In genomic region chr13:27403252-27403678, GRCh38 we compare ENCODE assay signal across 8 cellular contexts. TPM values are rescaled to one million over a fixed set of nuclear protein-coding genes. Genes with fewer than 3 reads are reported as not detected.
A peak's percentile ranks its signal among the peaks of the same experiment; 100 is the strongest.
DNase-seq lines count a peak whose midpoint lies in the region; ATAC-seq and TF ChIP-seq lines count a peak whose summit lies in the region.

No MANE protein-coding gene starts in this region.

- 24% methylated on average over 3 of the region's 3 CpGs for WGBS in esophagus, 2 donors
- 25 to 32% methylated on average over 3 of the region's 3 CpGs for WGBS in esophagus squamous epithelium, 2 donors

- H3K36me3 ChIP-seq in esophagus (ENCODE audit: control insufficient read depth in 2 of 2, insufficient read depth in 2 of 2, low read length in 1 of 2) (no peaks in the 10 kb centered on the region), mucosa of rectum (ENCODE audit: control insufficient read depth in 2 of 2, insufficient read depth in 2 of 2, low read length in 2 of 2) (no peaks in the 10 kb centered on the region), esophagus squamous epithelium (no peaks in the 10 kb centered on the region)

- no peaks in the 10 kb centered on the region for H3K9me3 ChIP-seq in esophagus (ENCODE audit: control insufficient read depth in 2 of 2, insufficient read depth in 1 of 2, low read depth in 1 of 2, low read length in 1 of 2)
- H3K9me3 ChIP-seq in mucosa of rectum (ENCODE audit: control insufficient read depth in 2 of 2, low read length in 2 of 2) = no peaks in the 10 kb centered on the region
- H3K9me3 ChIP-seq in esophagus squamous epithelium = no peaks in the 10 kb centered on the region

- ATAC-seq in Right ventricle myocardium superior (ENCODE audit: poor library complexity) = peak; percentile 66

- no peak for TF ChIP-seq POLR2A in esophagus squamous epithelium (IDR thresholded peaks at IDR 0.05)

- intact Hi-C loops in Right ventricle myocardium superior (cut with DNase I) = loop anchor here (10.0 kb wide), 1 partner anchor 392 kb away; the partner anchor contains the start of gene GSX1
- intact Hi-C loops in cardiac septum (cut with DNase I) = loop anchor here (10.0 kb wide), 1 partner anchor 132 kb away; no protein-coding TSS in a partner anchor
- intact Hi-C loops in esophagus squamous epithelium (cut with DNase I) = no loop called here

- no peak overlapping the region for H3K4me3 ChIP-seq in esophagus (ENCODE audit: low read depth in 1 of 2, low read length in 2 of 2)
- no peak overlapping the region for H3K4me3 ChIP-seq in mucosa of rectum (ENCODE audit: low read length in 2 of 2)
- H3K4me3 ChIP-seq in esophagus squamous epithelium = no peak overlapping the region

- peak overlapping the region in 1 of 2 donors; percentile 16 for H3K9ac ChIP-seq in mucosa of rectum (ENCODE audit: low read depth in 1 of 2, low read length in 2 of 2)

- H3K4me1 ChIP-seq in esophagus (ENCODE audit: control insufficient read depth in 2 of 2, insufficient read depth in 2 of 2, low read length in 1 of 2) (peaks cover 0 to 6% of the 10 kb centered on the region in 2 donors), mucosa of rectum (ENCODE audit: control insufficient read depth in 2 of 2, insufficient read depth in 2 of 2, low read length in 2 of 2) (peaks cover 28 to 53% of the 10 kb centered on the region in 2 donors), esophagus squamous epithelium (peaks cover 0 to 30% (median 10%) of the 10 kb centered on the region in 3 donors)

- DNase-seq in Right ventricle myocardium superior (no peak), cardiac septum (ENCODE audit: low spot score) (no peak), dermis blood vessel endothelial cell (no peak), esophagus squamous epithelium (lab: John Stamatoyannopoulos, UW) (no peak)
- DNase-seq in activated effector memory CD4-positive, alpha-beta T cell treated with anti-CD3 and anti-CD28 coated beads, Interleukin-2, amount 50 U/mL, for 16 hours = no peak
- DNase-seq in activated CD8-positive, alpha-beta memory T cell treated with anti-CD3 and anti-CD28 coated beads for 24 hours = no peak

- H3K27me3 ChIP-seq in esophagus (ENCODE audit: control insufficient read depth in 1 of 2, insufficient read depth in 2 of 2, low read length in 2 of 2) (no peaks in the 10 kb centered on the region), mucosa of rectum (ENCODE audit: control insufficient read depth in 2 of 2, insufficient read depth in 2 of 2, low read length in 2 of 2) (no peaks in the 10 kb centered on the region), esophagus squamous epithelium (peaks cover 0 to 5% (median 0%) of the 10 kb centered on the region in 4 donors)

- TF ChIP-seq CTCF in esophagus squamous epithelium (IDR thresholded peaks at IDR 0.05) = no peak

- H3K27ac ChIP-seq in esophagus (ENCODE audit: low read depth in 2 of 2, low read length in 1 of 2) = peak overlapping the region; percentile 30 to 59
- H3K27ac ChIP-seq in mucosa of rectum (ENCODE audit: low read depth in 2 of 2, low read length in 2 of 2) = peak overlapping the region; percentile 79 to 83
- peak overlapping the region in 2 of 4 donors; percentile 31 to 43 for H3K27ac ChIP-seq in esophagus squamous epithelium

RNA-seq across cellular contexts. Expression of gene GTF3A, which starts 21.2 kb away (rescaled TPM):
- total RNA-seq in Right ventricle myocardium superior (211 TPM), cardiac septum (167 TPM), dermis blood vessel endothelial cell (110 and 146 TPM in 2 replicates), esophagus squamous epithelium (100 to 1,000 TPM in 1 of 4 donors, 10 to 100 TPM in 3; 76.4 to 113 (median 86.5) TPM)
- 100 to 1,000 TPM in 1 of 2 donors, 10 to 100 TPM in 1; 80.4 to 147 TPM for polyA plus RNA-seq in esophagus

RNA-seq across cellular contexts. Expression of gene MTIF3, which starts 47.1 kb away (rescaled TPM):
- total RNA-seq in Right ventricle myocardium superior (189 TPM), cardiac septum (83.8 TPM), dermis blood vessel endothelial cell (55.0 and 70.1 TPM in 2 replicates), esophagus squamous epithelium (10 to 100 TPM; 31.1 to 41.7 (median 35.0) TPM)
- polyA plus RNA-seq in esophagus = 10 to 100 TPM; 54.9 to 62.1 TPM
